Comparison of ENCODE assay signal across 24 cellular contexts in the genomic region with DNA sequence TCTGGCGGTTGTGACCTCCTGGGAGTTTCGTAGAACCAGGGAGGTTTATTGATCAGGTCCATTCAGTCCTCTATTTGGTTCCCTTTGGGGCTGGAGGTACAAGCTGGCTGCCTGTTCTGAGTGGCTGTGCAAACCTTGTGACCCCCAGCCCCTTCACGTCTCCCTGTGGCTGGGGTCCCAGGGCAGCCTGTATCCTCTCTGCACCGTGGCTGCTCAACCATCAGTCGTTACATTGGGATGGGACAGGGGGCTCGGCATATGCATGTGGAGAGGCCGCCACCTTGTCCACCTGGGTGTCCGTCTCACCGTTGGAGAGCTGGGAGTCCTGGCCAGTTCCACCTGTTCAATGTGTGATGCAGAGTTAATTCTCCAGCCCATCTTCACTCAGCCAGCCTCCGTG.
"Had no signal": no experiment of that assay in that cellular context is flagged by ENCODE, and none has a peak within 500 bp of the region (broad histone marks: within the 10 kb centered on the region; RNA-seq: fewer than 3 reads in every experiment).

No MANE protein-coding gene starts in this region.

- H3K36me3 Mint-ChIP-seq: activated naive CD4-positive, alpha-beta T cell treated with anti-CD3 and anti-CD28 coated beads, Interleukin-2, amount 50 U/mL, for 72 hours had no signal

- ATAC-seq: gastrocnemius medialis; naive thymus-derived CD8-positive, alpha-beta T cell; sciatic nerve; stimulated activated effector memory CD8-positive, alpha-beta T cell treated with anti-CD3 and anti-CD28 coated beads, Interleukin-12 subunit alpha, Interleukin-12 subunit beta, amount 100 ng/mL, for 72 hours; T-cell had no signal

- H3K9me3 ChIP-seq: colonic mucosa, gastrocnemius medialis, neutrophil, ovary, prostate gland, upper lobe of left lung, vagina had no signal

- H3K27me3 Mint-ChIP-seq: naive thymus-derived CD8-positive, alpha-beta T cell; stimulated activated naive CD8-positive, alpha-beta T cell treated with anti-CD3 and anti-CD28 coated beads, Interleukin-15, Interleukin-2, amounts not matched to agents 100 ng/mL and 50 ng/mL, for 24 hours; T-cell had no signal

- H3K4me3 ChIP-seq: colonic mucosa, gastrocnemius medialis, ovary, prostate gland, upper lobe of left lung, vagina had no signal

- H3K4me1 ChIP-seq: colonic mucosa, gastrocnemius medialis, prostate gland, upper lobe of left lung, vagina had no signal

- H3K27me3 ChIP-seq: colonic mucosa, gastrocnemius medialis, ovary, upper lobe of left lung, vagina had no signal

- H3K27ac Mint-ChIP-seq: stimulated activated effector memory CD8-positive, alpha-beta T cell treated with anti-CD3 and anti-CD28 coated beads, Interleukin-12 subunit alpha, Interleukin-12 subunit beta, amount 100 ng/mL, for 72 hours; stimulated activated naive CD8-positive, alpha-beta T cell treated with anti-CD3 and anti-CD28 coated beads, Interleukin-15, Interleukin-2, amounts not matched to agents 100 ng/mL and 50 ng/mL, for 24 hours; T-cell; T-helper 2 cell treated with Interferon-gamma antibody and Interleukin-4, amounts not matched to agents 5 μg/mL and 100 μg/mL, for 36 hours had no signal

- H3K9me3 Mint-ChIP-seq: activated naive CD4-positive, alpha-beta T cell treated with anti-CD3 and anti-CD28 coated beads, Interleukin-2, amount 50 U/mL, for 72 hours; naive thymus-derived CD8-positive, alpha-beta T cell; stimulated activated effector memory CD8-positive, alpha-beta T cell treated with anti-CD3 and anti-CD28 coated beads, Interleukin-12 subunit alpha, Interleukin-12 subunit beta, amount 100 ng/mL, for 72 hours; stimulated activated naive CD8-positive, alpha-beta T cell treated with anti-CD3 and anti-CD28 coated beads, Interleukin-15, Interleukin-2, amounts not matched to agents 100 ng/mL and 50 ng/mL, for 24 hours; T-cell; T-helper 2 cell treated with Interferon-gamma antibody and Interleukin-4, amounts not matched to agents 5 μg/mL and 100 μg/mL, for 36 hours had no signal

- DNase-seq: activated CD4-positive, alpha-beta T cell treated with anti-CD3 and anti-CD28 coated beads for 4 hours; activated CD4-positive, alpha-beta T cell treated with anti-CD3 and anti-CD28 coated beads, Interleukin-2, amount 50 U/mL, for 4 hours; cerebellar nuclear complex; colonic mucosa; effector CD8-positive, alpha-beta T cell; erythroblast; gastrocnemius medialis; glutamatergic neuron; left colon; naive thymus-derived CD8-positive, alpha-beta T cell; retina; small intestine; stimulated activated CD4-positive, alpha-beta T cell treated with anti-CD3 and anti-CD28 coated beads, Interleukin-4, amount 100 ng/mL, for 24 hours; T-cell; upper lobe of left lung had no signal

- H3K36me3 ChIP-seq: colonic mucosa, gastrocnemius medialis, ovary, prostate gland, vagina had no signal

- H3K27ac ChIP-seq: colonic mucosa, gastrocnemius medialis, neutrophil, ovary, prostate gland, upper lobe of left lung, vagina had no signal

- H3K4me3 Mint-ChIP-seq: naive thymus-derived CD8-positive, alpha-beta T cell; stimulated activated effector memory CD8-positive, alpha-beta T cell treated with anti-CD3 and anti-CD28 coated beads, Interleukin-12 subunit alpha, Interleukin-12 subunit beta, amount 100 ng/mL, for 72 hours; stimulated activated naive CD8-positive, alpha-beta T cell treated with anti-CD3 and anti-CD28 coated beads, Interleukin-15, Interleukin-2, amounts not matched to agents 100 ng/mL and 50 ng/mL, for 24 hours; T-cell; T-helper 2 cell treated with Interferon-gamma antibody and Interleukin-4, amounts not matched to agents 5 μg/mL and 100 μg/mL, for 36 hours had no signal
